Comparison of ENCODE assay signal across 8 cellular contexts in genomic region chrX:14872355-14872754, GRCh38. TPM values are rescaled to one million over a fixed set of nuclear protein-coding genes. Genes with fewer than 3 reads are reported as not detected.
DNase-seq lines count a peak whose midpoint lies in the region; ATAC-seq, FAIRE-seq and TF ChIP-seq lines count a peak whose summit lies in the region.

No MANE protein-coding gene starts in this region.

- peaks cover 14% of the 10 kb centered on the region for H3K4me1 Mint-ChIP-seq in activated naive CD4-positive, alpha-beta T cell treated with anti-CD3 and anti-CD28 coated beads, Interleukin-2, amount 50 U/mL, for 24 hours

- H3K36me3 ChIP-seq in left ventricle myocardium inferior (no peaks in the 10 kb centered on the region), left lung (no peaks in the 10 kb centered on the region), uterus (no peaks in the 10 kb centered on the region)

- H3K4me1 ChIP-seq in left ventricle myocardium inferior (peaks cover 10% of the 10 kb centered on the region), left lung (peaks cover 0 to 25% of the 10 kb centered on the region in 2 donors), uterus (no peaks in the 10 kb centered on the region)

- no peaks in the 10 kb centered on the region for H3K27me3 ChIP-seq in left ventricle myocardium inferior (ENCODE audit: low read depth)
- H3K27me3 ChIP-seq in left lung, result no peaks in the 10 kb centered on the region
- no peaks in the 10 kb centered on the region for H3K27me3 ChIP-seq in uterus

- H3K9me3 ChIP-seq in left ventricle myocardium inferior (replicated peaks) (peaks cover 3% of the 10 kb centered on the region), left lung (no peaks in the 10 kb centered on the region), uterus (no peaks in the 10 kb centered on the region)

- H3K27me3 Mint-ChIP-seq in activated naive CD4-positive, alpha-beta T cell treated with anti-CD3 and anti-CD28 coated beads, Interleukin-2, amount 50 U/mL, for 24 hours, result no peaks in the 10 kb centered on the region

- H3K27ac Mint-ChIP-seq in activated naive CD4-positive, alpha-beta T cell treated with anti-CD3 and anti-CD28 coated beads, Interleukin-2, amount 50 U/mL, for 24 hours, result no peak overlapping the region

- TF ChIP-seq POLR2A in uterus (IDR thresholded peaks at IDR 0.05), result no peak
- TF ChIP-seq POLR2A in GM12892 (IDR thresholded peaks at IDR 0.05; ENCODE audit: low read depth, low read length), result no peak

- no peak for FAIRE-seq in GM12892 (lab: Jason Lieb, UNC)

- ATAC-seq in Right ventricle myocardium inferior (no peak), left lung (no peak), HG03469 (IDR thresholded peaks at IDR 0.05; ENCODE audit: unreplicated experiment) (no peak)

- DNase-seq in left ventricle myocardium inferior (no peak), Right ventricle myocardium inferior (ENCODE audit: missing footprints) (no peak), left lung (no peak), uterus (no peak), GM12892 (ENCODE audit: insufficient read length) (no peak)
- DNase-seq in NK-92 treated with Interleukin-12 subunit alpha and Interleukin-12 subunit beta, amount 100 ng/mL, for 24 hours (lab: John Stamatoyannopoulos, UW), result no peak

- intact Hi-C loops in left ventricle myocardium inferior (cut with micrococcal nuclease), result no loop called here
- intact Hi-C loops in Right ventricle myocardium inferior (cut with DNase I), result no loop called here
- intact Hi-C loops in left lung (cut with DNase I), result no loop called here
- intact Hi-C loops in uterus (cut with DNase I; ENCODE audit: low total_unique reads), result no loop called here

- no peaks in the 10 kb centered on the region for H3K9me3 Mint-ChIP-seq in activated naive CD4-positive, alpha-beta T cell treated with anti-CD3 and anti-CD28 coated beads, Interleukin-2, amount 50 U/mL, for 24 hours

- H3K27ac ChIP-seq in left ventricle myocardium inferior (replicated peaks), result no peak overlapping the region
- peak overlapping the region in 1 of 2 donors; percentile 88 for H3K27ac ChIP-seq in left lung
- peak overlapping the region; percentile 67 to 80 for H3K27ac ChIP-seq in uterus

- peak overlapping the region; percentile 88 for H3K4me3 Mint-ChIP-seq in activated naive CD4-positive, alpha-beta T cell treated with anti-CD3 and anti-CD28 coated beads, Interleukin-2, amount 50 U/mL, for 24 hours

- H3K4me3 ChIP-seq in left ventricle myocardium inferior (peak overlapping the region; percentile 83), left lung (peak overlapping the region; percentile 33 to 62), uterus (peak overlapping the region; percentile 45 to 50)

- TF ChIP-seq CTCF in left ventricle myocardium inferior (IDR thresholded peaks at IDR 0.05; ENCODE audit: borderline replicate concordance) (no peak), left lung (IDR thresholded peaks at IDR 0.05) (no peak), uterus (IDR thresholded peaks at IDR 0.05) (no peak)

- peaks cover 7% of the 10 kb centered on the region for H3K36me3 Mint-ChIP-seq in activated naive CD4-positive, alpha-beta T cell treated with anti-CD3 and anti-CD28 coated beads, Interleukin-2, amount 50 U/mL, for 24 hours

RNA-seq across cellular contexts. Expression of gene FANCB, which starts 0.5 kb away (rescaled TPM):
- 0.66 TPM for total RNA-seq in left ventricle myocardium inferior
- total RNA-seq in Right ventricle myocardium inferior, result 0.54 TPM
- 1 to 10 TPM; 2.5 to 2.6 TPM for total RNA-seq in left lung
- 10 to 100 TPM in 1 of 4 donors, 1 to 10 TPM in 2, under 1 TPM in 1; 0.51 to 15.1 (median 3.2) TPM for total RNA-seq in uterus
- 5.9 TPM for polyA plus RNA-seq in GM12892 (2012; ENCODE audit: missing spikeins)

RNA-seq across cellular contexts. Expression of gene MOSPD2, which starts 0.9 kb away (rescaled TPM):
- total RNA-seq in left ventricle myocardium inferior (6.2 TPM), Right ventricle myocardium inferior (5.8 TPM), left lung (10 to 100 TPM; 22.3 to 29.7 TPM), uterus (10 to 100 TPM in 3 of 4 donors, 1 to 10 TPM in 1; 4.7 to 38.2 (median 23.4) TPM)
- polyA plus RNA-seq in GM12892 (2012; ENCODE audit: missing spikeins), result 6.6 TPM
